ENCODE assay signal across 8 cellular contexts in genomic region chr16:46743232-46743719, GRCh38. TPM values are rescaled to one million over a fixed set of nuclear protein-coding genes. Genes with fewer than 3 reads are reported as not detected.
DNase-seq lines count a peak whose midpoint lies in the region; ATAC-seq and TF ChIP-seq lines count a peak whose summit lies in the region.

No MANE protein-coding gene starts in this region.

- intact Hi-C loops in Right ventricle myocardium superior (cut with DNase I) = no loop called here
- intact Hi-C loops in spleen (cut with DNase I; ENCODE audit: low total_unique reads) = no loop called here
- intact Hi-C loops in vagina (cut with DNase I) = no loop called here

- no peak for TF ChIP-seq CTCF in GM23338 (conservative IDR thresholded peaks at IDR 0.05; ENCODE audit: low read depth in 2 of 2)
- TF ChIP-seq CTCF in spleen (IDR thresholded peaks at IDR 0.05 in 8 of 11, conservative IDR thresholded peaks at IDR 0.05 in 3 of 11) = no peak
- TF ChIP-seq CTCF in vagina (IDR thresholded peaks at IDR 0.05) = no peak

- H3K4me1 ChIP-seq in GM23338 (ENCODE audit: insufficient read depth) (peaks cover 3% of the 10 kb centered on the region; the same call in 1 of the 2 replicates), spleen (peaks cover 0 to 31% (median 17%) of the 10 kb centered on the region in 6 donors), vagina (no peaks in the 10 kb centered on the region)

- no peaks in the 10 kb centered on the region for H3F3A ChIP-seq in GM23338 (replicated peaks; ENCODE audit: low read depth)

- H3K36me3 Mint-ChIP-seq in GM23338 (ENCODE audit: low read depth) (no peaks in the 10 kb centered on the region), immature natural killer cell (no peaks in the 10 kb centered on the region)

- H3K27ac ChIP-seq in GM23338 (ENCODE audit: low read depth) = no peak overlapping the region
- H3K27ac ChIP-seq in spleen = peak overlapping the region; percentile 37 to 90 (median 79)
- no peak overlapping the region for H3K27ac ChIP-seq in vagina

- H3K4me1 Mint-ChIP-seq in GM23338 (peaks cover 16% of the 10 kb centered on the region; the same call in 2 of the 3 replicates), immature natural killer cell (peaks cover 0 to 4% of the 10 kb centered on the region in 2 donors)

- H3K9me3 Mint-ChIP-seq in GM23338 = no peaks in the 10 kb centered on the region; the same call in 2 of the 3 replicates
- no peaks in the 10 kb centered on the region for H3K9me3 Mint-ChIP-seq in immature natural killer cell

- no peaks in the 10 kb centered on the region for H3K36me3 ChIP-seq in GM23338 (ENCODE audit: insufficient read depth)
- no peaks in the 10 kb centered on the region for H3K36me3 ChIP-seq in spleen
- no peaks in the 10 kb centered on the region for H3K36me3 ChIP-seq in vagina

- peak overlapping the region; percentile 71; the same call in 1 of the 2 replicates for H3K27ac Mint-ChIP-seq in GM23338
- H3K27ac Mint-ChIP-seq in immature natural killer cell = peak overlapping the region in 1 of 6 donors; percentile 56

- H3K27me3 Mint-ChIP-seq in GM23338 (ENCODE audit: insufficient read depth, low read depth, poor library complexity) (peaks cover 4% of the 10 kb centered on the region), immature natural killer cell (ENCODE audit: low read depth in 3 of 3) (peaks cover 0 to 4% (median 2%) of the 10 kb centered on the region in 3 donors)

- no peak overlapping the region for H3K4me2 ChIP-seq in GM23338

- H3K27me3 ChIP-seq in GM23338 (ENCODE audit: insufficient read depth) = no peaks in the 10 kb centered on the region
- H3K27me3 ChIP-seq in spleen (replicated peaks in 1 of 7) = no peaks in the 10 kb centered on the region
- no peaks in the 10 kb centered on the region for H3K27me3 ChIP-seq in vagina

- no peak for TF ChIP-seq POLR2A in spleen (IDR thresholded peaks at IDR 0.05)
- TF ChIP-seq POLR2A in vagina (IDR thresholded peaks at IDR 0.05) = no peak

- no peaks in the 10 kb centered on the region for H4K20me1 ChIP-seq in GM23338 (replicated peaks; ENCODE audit: insufficient read depth)

- no peak overlapping the region for H3K4me3 ChIP-seq in GM23338
- peak overlapping the region in 1 of 8 donors; percentile 53 for H3K4me3 ChIP-seq in spleen
- H3K4me3 ChIP-seq in vagina = no peak overlapping the region

- H3K9me3 ChIP-seq in spleen = no peaks in the 10 kb centered on the region
- H3K9me3 ChIP-seq in vagina = no peaks in the 10 kb centered on the region

- no peaks in the 10 kb centered on the region for H3K79me2 ChIP-seq in GM23338 (replicated peaks; ENCODE audit: insufficient read depth)

- ATAC-seq in GM23338 (peak; percentile 36), Right ventricle myocardium superior (ENCODE audit: poor library complexity) (peak; percentile 12)

- H3K9me2 ChIP-seq in GM23338 (ENCODE audit: insufficient read depth) = peaks cover 5% of the 10 kb centered on the region; the same call in 1 of the 2 replicates

- H3K4me3 Mint-ChIP-seq in GM23338 (no peak overlapping the region), immature natural killer cell (no peak overlapping the region)

- DNase-seq in EL = peak; percentile 70
- DNase-seq in GM23338 (ENCODE audit: low spot score) = peak; percentile 58
- peak; percentile 68 for DNase-seq in SIG-M5 treated with dmso at 0.1 percent for 504 hours (lab: John Stamatoyannopoulos, UW; ENCODE audit: unreplicated experiment)
- DNase-seq in Right ventricle myocardium superior = peak; percentile 62
- DNase-seq in spleen = peak; percentile 84
- no peak for DNase-seq in immature natural killer cell
- DNase-seq in vagina (ENCODE audit: extremely low spot score in 2 of 2) = no peak
- no peak for DNase-seq in NCI-H524 treated with DMSO at 0.1 percent for 48 hours (lab: John Stamatoyannopoulos, UW)

- WGBS in spleen, 5 donors = 12 to 21% (median 15%) methylated on average over 8 to 10 of the region's 10 CpGs

- peak overlapping the region; percentile 90 for H2AFZ ChIP-seq in GM23338

TF ChIP-seq in GM23338, 12 proteins besides CTCF, POLR2A, EP300 and RAD21 (continues in another document):
- TF ChIP-seq ZNF114 (CRISPR knock-in tag; IDR thresholded peaks at IDR 0.05) = no peak
- TF ChIP-seq CREB1 (CRISPR knock-in tag; IDR thresholded peaks at IDR 0.05; ENCODE audit: low read depth) = no peak
- no peak for TF ChIP-seq ETS1 (IDR thresholded peaks at IDR 0.05)
- no peak for TF ChIP-seq POLR2AphosphoS5 (IDR thresholded peaks at IDR 0.05; ENCODE audit: low read depth)
- TF ChIP-seq JUNB (IDR thresholded peaks at IDR 0.05; ENCODE audit: unreplicated experiment) = no peak
- TF ChIP-seq EZH2 (IDR thresholded peaks at IDR 0.05; ENCODE audit: low read depth, unreplicated experiment) = no peak

RNA-seq across cellular contexts. Expression of gene MYLK3, which starts 4.9 kb away (rescaled TPM):
- total RNA-seq in GM23338 (2014; rRNA removed; shearing (Covaris generic)) = 0.35 and 0.63 TPM in 2 replicates
- polyA plus RNA-seq in GM23338 (2016; fragmentation: Nextera tagmentation; extraction: Ambion mirVana) = 0.14 and 0.18 TPM in 2 replicates
- 304 TPM for total RNA-seq in Right ventricle myocardium superior
- 1 to 10 TPM in 2 of 7 donors, under 1 TPM in 4, not detected in 1; 0.13 to 2.4 (median 0.37) TPM for total RNA-seq in spleen
- under 1 TPM; 0.03 to 0.26 (median 0.07) TPM for polyA plus RNA-seq in spleen
- not detected for polyA plus RNA-seq in immature natural killer cell
- 0.25 TPM for total RNA-seq in vagina

RNA-seq across cellular contexts. Expression of gene ORC6, which starts 53.8 kb away (rescaled TPM):
- total RNA-seq in GM23338 (2014; rRNA removed; shearing (Covaris generic)) = 71.5 and 75.7 TPM in 2 replicates
- 92.0 and 103 TPM in 2 replicates for polyA plus RNA-seq in GM23338 (2016; fragmentation: Nextera tagmentation; extraction: Ambion mirVana)
- total RNA-seq in Right ventricle myocardium superior = 1.9 TPM
- 10 to 100 TPM in 1 of 7 donors, 1 to 10 TPM in 6; 3.1 to 10.0 (median 5.9) TPM for total RNA-seq in spleen
- polyA plus RNA-seq in spleen = 10 to 100 TPM in 1 of 3 donors, 1 to 10 TPM in 2; 8.4 to 11.4 (median 8.4) TPM
- polyA plus RNA-seq in immature natural killer cell = 1 to 10 TPM in 2 of 3 donors, not detected in 1; 1.4 to 1.8 TPM
- total RNA-seq in vagina = 2.2 TPM

RNA-seq across cellular contexts. Expression of gene VPS35, which starts 54.3 kb away (rescaled TPM):
- 40.0 and 51.8 TPM in 2 replicates for total RNA-seq in GM23338 (2014; rRNA removed; shearing (Covaris generic))
- 25.4 and 31.1 TPM in 2 replicates for polyA plus RNA-seq in GM23338 (2016; fragmentation: Nextera tagmentation; extraction: Ambion mirVana)
- 89.0 TPM for total RNA-seq in Right ventricle myocardium superior
- total RNA-seq in spleen = 100 to 1,000 TPM in 4 of 7 donors, 10 to 100 TPM in 3; 58.3 to 111 (median 105) TPM
- 10 to 100 TPM; 18.1 to 24.9 (median 22.0) TPM for polyA plus RNA-seq in spleen
- polyA plus RNA-seq in immature natural killer cell = 10 to 100 TPM; 51.2 to 86.2 (median 53.2) TPM
- total RNA-seq in vagina = 63.3 TPM

Comparison
In these comparisons a context has a peak if more than half of its experiments do, and no peak if none do; other contexts are left out.
1. DNase-seq: peak in EL (single experiment), GM23338 (single experiment), SIG-M5 treated with dmso at 0.1 percent for 504 hours (single experiment), Right ventricle myocardium superior (single experiment) and spleen (single experiment); none in immature natural killer cell (0 of 3), vagina (0 of 2) and NCI-H524 treated with DMSO at 0.1 percent for 48 hours (single experiment).
2. H3K27ac ChIP-seq: peak in spleen (8 of 8); none in GM23338 (single experiment) and vagina (single experiment).
3. RNA of gene MYLK3, which starts 4.9 kb away (total RNA-seq): 304 TPM in Right ventricle myocardium superior (single experiment); 0.35 to 0.63 TPM in GM23338, 0.13 to 2.4 TPM in spleen and 0.25 TPM in vagina (single experiment); every median in the first group is over 10 times any median in the second.